26 cellular contexts compared by ENCODE assay signal in genomic region chr18:22515250-22515649, GRCh38.
"Had no signal": no experiment of that assay in that cellular context is flagged by ENCODE, and none has a peak within 500 bp of the region (broad histone marks: within the 10 kb centered on the region; RNA-seq: fewer than 3 reads in every experiment).

No MANE protein-coding gene starts in this region.

- H3K9me3 ChIP-seq: ovary, psoas muscle, right lobe of liver, sigmoid colon, stomach, thoracic aorta, thyroid gland, tibial nerve, upper lobe of left lung, vagina had no signal

- H3K27me3 ChIP-seq: ovary, right lobe of liver, sigmoid colon, thyroid gland, tibial nerve, upper lobe of left lung, vagina had no signal

- H3K4me1 Mint-ChIP-seq: natural killer cell; nephron; stimulated activated effector memory CD8-positive, alpha-beta T cell treated with anti-CD3 and anti-CD28 coated beads, Interleukin-12 subunit alpha, Interleukin-12 subunit beta, amount 100 ng/mL, for 72 hours; stimulated activated naive B cell treated with anti-CD40 and anti-IgM and Interleukin-4, amounts not matched to agents 10 μg/mL and 1 μg/mL and 100 μg/mL, for 72 hours had no signal

- H3K9ac ChIP-seq: parathyroid adenoma had no signal

- ATAC-seq: natural killer cell; psoas muscle; right lobe of liver; stimulated activated effector memory CD8-positive, alpha-beta T cell treated with anti-CD3 and anti-CD28 coated beads, Interleukin-12 subunit alpha, Interleukin-12 subunit beta, amount 100 ng/mL, for 72 hours; stimulated activated naive B cell treated with anti-CD40 and anti-IgM and Interleukin-4, amounts not matched to agents 10 μg/mL and 1 μg/mL and 100 μg/mL, for 72 hours had no signal

- H3K36me3 ChIP-seq: ovary, right lobe of liver, sigmoid colon, stomach, thoracic aorta, thyroid gland, tibial nerve, upper lobe of left lung, vagina had no signal

- H3K4me1 ChIP-seq: parathyroid adenoma, psoas muscle, right lobe of liver, sigmoid colon, stomach, thyroid gland, tibial nerve, upper lobe of left lung, vagina had no signal

- FAIRE-seq: small intestine, urothelium cell line had no signal

- H2AFZ ChIP-seq: parathyroid adenoma had no signal

- H3K36me3 Mint-ChIP-seq: natural killer cell; stimulated activated effector memory CD8-positive, alpha-beta T cell treated with anti-CD3 and anti-CD28 coated beads, Interleukin-12 subunit alpha, Interleukin-12 subunit beta, amount 100 ng/mL, for 72 hours; stimulated activated naive B cell treated with anti-CD40 and anti-IgM and Interleukin-4, amounts not matched to agents 10 μg/mL and 1 μg/mL and 100 μg/mL, for 72 hours had no signal

- DNase-seq: natural killer cell; occipital lobe; ovary; psoas muscle; right lobe of liver; sigmoid colon; small intestine; stimulated activated CD4-positive, alpha-beta T cell treated with anti-CD3 and anti-CD28 coated beads, Interleukin-15, amount 100 ng/mL, for 24 hours; stimulated activated CD4-positive, alpha-beta T cell treated with anti-CD3 and anti-CD28 coated beads, Interleukin-2, amount 100 ng/mL, for 24 hours; stimulated activated CD4-positive, alpha-beta T cell treated with anti-CD3 and anti-CD28 coated beads, Interleukin-2, amount 100 ng/mL, for 48 hours; stimulated activated CD4-positive, alpha-beta T cell treated with anti-CD3 and anti-CD28 coated beads, Interleukin-4, amount 100 ng/mL, for 24 hours; stimulated activated naive B cell treated with anti-CD40 and anti-IgM and Interleukin-4, amounts not matched to agents 10 μg/mL and 1 μg/mL and 100 μg/mL, for 72 hours; stimulated activated naive CD4-positive, alpha-beta T cell treated with Interleukin-2 at 50 U/mL for 16 hours; stomach; thyroid gland; trophoblast cell; upper lobe of left lung had no signal

- H3K4me3 ChIP-seq: ovary, psoas muscle, right lobe of liver, sigmoid colon, stomach, thoracic aorta, thyroid gland, tibial nerve, upper lobe of left lung, vagina had no signal

- H3K9me3 Mint-ChIP-seq: natural killer cell; stimulated activated effector memory CD8-positive, alpha-beta T cell treated with anti-CD3 and anti-CD28 coated beads, Interleukin-12 subunit alpha, Interleukin-12 subunit beta, amount 100 ng/mL, for 72 hours; stimulated activated naive CD8-positive, alpha-beta T cell treated with anti-CD3 and anti-CD28 coated beads, Interleukin-15, Interleukin-2, amounts not matched to agents 100 ng/mL and 50 ng/mL, for 24 hours had no signal

- H3K27ac Mint-ChIP-seq: natural killer cell; nephron; progenitor cell of endocrine pancreas; stimulated activated naive B cell treated with anti-CD40 and anti-IgM and Interleukin-4, amounts not matched to agents 10 μg/mL and 1 μg/mL and 100 μg/mL, for 72 hours; stimulated activated naive CD8-positive, alpha-beta T cell treated with anti-CD3 and anti-CD28 coated beads, Interleukin-15, Interleukin-2, amounts not matched to agents 100 ng/mL and 50 ng/mL, for 24 hours had no signal

- H3K4me3 Mint-ChIP-seq: natural killer cell; nephron; stimulated activated effector memory CD8-positive, alpha-beta T cell treated with anti-CD3 and anti-CD28 coated beads, Interleukin-12 subunit alpha, Interleukin-12 subunit beta, amount 100 ng/mL, for 72 hours; stimulated activated naive B cell treated with anti-CD40 and anti-IgM and Interleukin-4, amounts not matched to agents 10 μg/mL and 1 μg/mL and 100 μg/mL, for 72 hours; stimulated activated naive CD8-positive, alpha-beta T cell treated with anti-CD3 and anti-CD28 coated beads, Interleukin-15, Interleukin-2, amounts not matched to agents 100 ng/mL and 50 ng/mL, for 24 hours had no signal

- H3K27me3 Mint-ChIP-seq: progenitor cell of endocrine pancreas; stimulated activated naive CD8-positive, alpha-beta T cell treated with anti-CD3 and anti-CD28 coated beads, Interleukin-15, Interleukin-2, amounts not matched to agents 100 ng/mL and 50 ng/mL, for 24 hours had no signal

- H3K27ac ChIP-seq: ovary, parathyroid adenoma, psoas muscle, right lobe of liver, sigmoid colon, stomach, thoracic aorta, thyroid gland, tibial nerve, upper lobe of left lung, vagina had no signal

- H3K79me2 ChIP-seq: parathyroid adenoma had no signal
